Comparison of ENCODE assay signal across 26 cellular contexts in the genomic region with DNA sequence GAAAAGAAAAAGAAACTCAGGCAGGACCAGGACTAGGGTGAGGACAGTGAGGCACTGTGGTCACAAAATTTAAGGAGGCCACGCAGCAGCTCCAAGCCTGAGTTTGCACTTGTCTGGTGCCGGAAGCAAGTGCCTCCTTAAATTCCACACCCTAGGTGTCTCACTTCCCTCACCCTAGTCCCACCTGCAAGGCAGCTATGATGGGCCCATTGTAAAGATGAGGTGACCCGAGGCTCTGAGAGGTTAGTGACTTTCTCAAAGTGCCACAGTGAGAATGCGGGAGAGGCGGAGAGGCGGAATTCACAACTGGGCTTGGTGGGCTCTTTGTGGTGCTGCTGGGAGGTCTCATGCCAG. TPM values are rescaled to one million over a fixed set of nuclear protein-coding genes. Genes with fewer than 3 reads are reported as not detected.
"Had no signal": no experiment of that assay in that cellular context is flagged by ENCODE, and none has a peak within 500 bp of the region (broad histone marks: within the 10 kb centered on the region; RNA-seq: fewer than 3 reads in every experiment).

No MANE protein-coding gene starts in this region.

- H3K9me3 ChIP-seq: mucosa of descending colon, neutrophil, psoas muscle, spleen, testis, tibial nerve had no signal

- H3K27ac ChIP-seq: dorsolateral prefrontal cortex, neutrophil, psoas muscle, spleen, testis, tibial nerve had no signal

- ATAC-seq: left lobe of liver; mucosa of descending colon; psoas muscle; sciatic nerve; stimulated activated naive CD8-positive, alpha-beta T cell treated with anti-CD3 and anti-CD28 coated beads, Interleukin-15, amount 100 ng/mL, for 72 hours had no signal

- H3K4me3 Mint-ChIP-seq: naive thymus-derived CD8-positive, alpha-beta T cell; stimulated activated naive B cell treated with anti-CD40 and anti-IgM and Interleukin-4, amounts not matched to agents 10 μg/mL and 1 μg/mL and 100 μg/mL, for 72 hours; stimulated activated naive CD8-positive, alpha-beta T cell treated with anti-CD3 and anti-CD28 coated beads, Interleukin-15, amount 100 ng/mL, for 72 hours had no signal

- H3K9me3 Mint-ChIP-seq: naive thymus-derived CD8-positive, alpha-beta T cell; stimulated activated naive B cell treated with anti-CD40 and anti-IgM and Interleukin-4, amounts not matched to agents 10 μg/mL and 1 μg/mL and 100 μg/mL, for 72 hours; stimulated activated naive CD8-positive, alpha-beta T cell treated with anti-CD3 and anti-CD28 coated beads, Interleukin-15, amount 100 ng/mL, for 72 hours had no signal

- H3K27ac Mint-ChIP-seq: stimulated activated naive B cell treated with anti-CD40 and anti-IgM and Interleukin-4, amounts not matched to agents 10 μg/mL and 1 μg/mL and 100 μg/mL, for 72 hours had no signal

- DNase-seq: cortex of kidney; dorsolateral prefrontal cortex; islet precursor cell; mammary epithelial cell; mucosa of descending colon; psoas muscle; retina; spleen; stimulated activated CD4-positive, alpha-beta T cell treated with anti-CD3 and anti-CD28 coated beads, Interleukin-15, amount 100 ng/mL, for 24 hours; stimulated activated CD4-positive, alpha-beta T cell treated with anti-CD3 and anti-CD28 coated beads, Interleukin-1b, Interleukin-23, amount 100 ng/mL, for 48 hours; stimulated activated CD4-positive, alpha-beta T cell treated with anti-CD3 and anti-CD28 coated beads, Interleukin-4, amount 100 ng/mL, for 24 hours; stimulated activated naive B cell treated with anti-CD40 and anti-IgM and Interleukin-4, amounts not matched to agents 10 μg/mL and 1 μg/mL and 100 μg/mL, for 72 hours; stimulated activated naive CD8-positive, alpha-beta T cell treated with anti-CD3 and anti-CD28 coated beads, Interleukin-15, amount 100 ng/mL, for 72 hours; testis had no signal

- H3K36me3 ChIP-seq: neutrophil, spleen, tibial nerve had no signal

- H3K4me3 ChIP-seq: dorsolateral prefrontal cortex, mucosa of descending colon, psoas muscle, spleen, testis, tibial nerve had no signal

- H3K27me3 ChIP-seq: dorsolateral prefrontal cortex, neutrophil, spleen, testis, tibial nerve had no signal

RNA-seq across cellular contexts. Expression of gene SDR42E2, which starts 22.3 kb away (rescaled TPM):
- total RNA-seq: frontal cortex, glomerular endothelial cell, left lobe of liver, lower leg skin, mammary epithelial cell, mucosa of descending colon, osteoblast, sciatic nerve, skeletal muscle tissue, tibial nerve had no signal
- polyA plus RNA-seq: fibroblast of lung, mammary epithelial cell, neural cell had no signal
